ENCODE assay signal across 2 cellular contexts in genomic region chr6:91498576-91498975, GRCh38.
TF ChIP-seq lines count a peak whose summit lies in the region.

No MANE protein-coding gene starts in this region.

TF ChIP-seq in GM23338, 12 proteins besides CTCF, POLR2A, EP300 and RAD21:
- TF ChIP-seq NANOG (IDR thresholded peaks at IDR 0.05; ENCODE audit: borderline replicate concordance) = no peak
TF ChIP-seq in GM23338: peak in this region for 0.

TF ChIP-seq in H1, 55 proteins besides CTCF, POLR2A, EP300 and RAD21:
- TF ChIP-seq SIRT6 (IDR thresholded peaks at IDR 0.05; ENCODE audit: low read length) = no peak
- TF ChIP-seq, protein P1, sequence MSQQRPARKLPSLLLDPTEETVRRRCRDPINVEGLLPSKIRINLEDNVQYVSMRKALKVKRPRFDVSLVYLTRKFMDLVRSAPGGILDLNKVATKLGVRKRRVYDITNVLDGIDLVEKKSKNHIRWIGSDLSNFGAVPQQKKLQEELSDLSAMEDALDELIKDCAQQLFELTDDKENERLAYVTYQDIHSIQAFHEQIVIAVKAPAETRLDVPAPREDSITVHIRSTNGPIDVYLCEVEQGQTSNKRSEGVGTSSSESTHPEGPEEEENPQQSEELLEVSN (IDR thresholded peaks at IDR 0.05) = no peak
